ENCODE assay signal across 1 cellular context in genomic region chr1:9422921-9423505, GRCh38.
TF ChIP-seq lines count a peak whose summit lies in the region.

No MANE protein-coding gene starts in this region.

TF ChIP-seq in SK-N-SH, 30 proteins besides CTCF, POLR2A, EP300 and RAD21 (continued from another document):
- TF ChIP-seq REST (IDR thresholded peaks at IDR 0.05; ENCODE audit: low read depth, low read length) (no peak), FOXM1 (IDR thresholded peaks at IDR 0.05; ENCODE audit: low read depth) (no peak), CHD2 (IDR thresholded peaks at IDR 0.05; ENCODE audit: low read length, partially characterized antibody) (no peak), FOXJ3 (CRISPR knock-in tag; IDR thresholded peaks at IDR 0.05) (no peak), RXRA (IDR thresholded peaks at IDR 0.05; ENCODE audit: borderline replicate concordance, low read depth) (no peak), POLR2AphosphoS5 (IDR thresholded peaks at IDR 0.05; ENCODE audit: low read depth, low read length) (no peak), YY1 (IDR thresholded peaks at IDR 0.05; ENCODE audit: low read depth) (no peak), TEAD4 (IDR thresholded peaks at IDR 0.05; ENCODE audit: borderline replicate concordance, insufficient read depth) (no peak), GABPA (IDR thresholded peaks at IDR 0.05; ENCODE audit: low read depth) (no peak), JUND (IDR thresholded peaks at IDR 0.05) (no peak), RCOR1 (IDR thresholded peaks at IDR 0.05; ENCODE audit: low read length) (no peak)
